22 cellular contexts compared by ENCODE assay signal in the genomic region with DNA sequence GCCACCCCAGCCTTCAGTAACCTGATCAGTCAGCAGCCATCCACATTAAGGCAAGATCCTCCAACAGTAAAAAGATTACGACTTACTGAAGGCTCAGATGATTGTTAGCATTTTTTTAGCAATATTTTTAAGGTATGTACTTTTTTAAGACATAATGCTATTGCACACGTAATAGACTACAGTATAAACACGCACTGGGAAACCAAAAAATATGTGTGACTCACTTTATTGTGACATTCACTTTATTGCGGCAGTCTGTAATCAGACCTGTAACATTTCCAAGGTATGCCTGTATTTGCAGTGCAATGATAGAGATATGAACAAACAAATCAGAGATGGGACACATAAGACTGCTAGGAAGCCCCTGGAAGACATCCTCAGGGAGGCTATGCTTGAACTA.
DNase-seq lines count a peak whose midpoint lies in the region; ATAC-seq, FAIRE-seq and TF ChIP-seq lines count a peak whose summit lies in the region.
"Had no signal": no experiment of that assay in that cellular context is flagged by ENCODE, and none has a peak within 500 bp of the region (broad histone marks: within the 10 kb centered on the region; RNA-seq: fewer than 3 reads in every experiment).

No MANE protein-coding gene starts in this region.

- no peaks in the 10 kb centered on the region for H3K27me3 ChIP-seq in Panc1 (ENCODE audit: control insufficient read depth, insufficient read depth, low read length)
- H3K27me3 ChIP-seq: cardiac muscle cell, esophagus muscularis mucosa, MG63, tibial artery had no signal

- CTCF ChIA-PET in Panc1 (lab: Charles Lee), result no interaction called here

- in situ Hi-C loops in Panc1 (cut with HindIII; ENCODE audit: low pct_unique_long_range_greater_than_20kb, low sequenced_read_pairs), result no loop called here

- H3K4me1 ChIP-seq in Panc1 (ENCODE audit: control insufficient read depth, insufficient read depth, low read length) (peaks cover 20% of the 10 kb centered on the region), kidney (ENCODE audit: control insufficient read depth in 1 of 2, insufficient read depth in 1 of 2, low read depth in 1 of 2, low read length in 2 of 2) (no peaks in the 10 kb centered on the region)
- H3K4me1 ChIP-seq: esophagus muscularis mucosa, tibial artery had no signal

- peak; percentile 17 for DNase-seq in NCI-H2029 treated with DMSO at 0.1 percent for 48 hours (lab: John Stamatoyannopoulos, UW)
- no peak for DNase-seq in NCI-H2029 (lab: John Stamatoyannopoulos, UW)
- peak; percentile 51 for DNase-seq in Panc1 (ENCODE audit: low read depth, low spot score)
- peak; percentile 36 for DNase-seq in epithelial cell of prostate (ENCODE audit: low read depth, low spot score)
- no peak for DNase-seq in NCI-H526 treated with DMSO at 0.1 percent for 48 hours (lab: John Stamatoyannopoulos, UW)
- no peak for DNase-seq in putamen (ENCODE audit: low spot score)
- no peak for DNase-seq in kidney
- no peak for DNase-seq in activated effector memory CD4-positive, alpha-beta T cell treated with Interleukin-2 at 50 U/mL for 16 hours
- DNase-seq: activated CD4-positive, alpha-beta T cell treated with anti-CD3 and anti-CD28 coated beads, Interleukin-2, amount 50 U/mL, for 1 hour; activated naive CD4-positive, alpha-beta T cell treated with anti-CD3 and anti-CD28 coated beads, Interleukin-2, amount 50 U/mL, for 16 hours; activated T-cell treated with anti-CD3 and anti-CD28 coated beads for 4 hours; CD8-positive, alpha-beta memory T cell; DMS79 treated with DMSO at 0.1 percent for 48 hours; hippocampal formation; MG63; midbrain; NCI-H2081 treated with DMSO at 0.1 percent for 48 hours; NCI-H748 treated with DMSO at 0.1 percent for 48 hours; tibial artery had no signal

- peak; percentile 79 for ATAC-seq in Panc1
- ATAC-seq: stimulated activated memory B cell treated with anti-CD40 and anti-IgM and Interleukin-4, amounts not matched to agents 10 μg/mL and 1 μg/mL and 100 μg/mL, for 72 hours had no signal

- BruUV-seq in Panc1 (replicated peaks; lab: Mats Ljungman, UMichigan), result no TSS peak

- FAIRE-seq in kidney (lab: Jason Lieb, UNC), result no peak

- H3K4me3 ChIP-seq in Panc1 (ENCODE audit: low read depth in 2 of 2, low read length in 2 of 2), result no peak overlapping the region
- no peak overlapping the region for H3K4me3 ChIP-seq in kidney (ENCODE audit: low read length in 2 of 2)
- H3K4me3 ChIP-seq: cardiac muscle cell, esophagus muscularis mucosa, MG63, tibial artery had no signal

- H3K27ac ChIP-seq in Panc1 (ENCODE audit: low read length) (no peak overlapping the region), epithelial cell of prostate (peak overlapping the region; percentile 17), kidney (ENCODE audit: low read depth in 2 of 2, low read length in 2 of 2) (no peak overlapping the region)
- H3K27ac ChIP-seq: cardiac muscle cell, esophagus muscularis mucosa, tibial artery had no signal

- intact Hi-C loops in Panc1 (cut with micrococcal nuclease; ENCODE audit: unreplicated experiment) (no loop called here), kidney (cut with DNase I) (no loop called here)

- no peak for TF ChIP-seq CTCF in Panc1 (IDR thresholded peaks at IDR 0.05)
- no peak for TF ChIP-seq CTCF in kidney (IDR thresholded peaks at IDR 0.05; ENCODE audit: borderline replicate concordance, extremely low read depth, insufficient read depth)

- no peaks in the 10 kb centered on the region for H3K36me3 ChIP-seq in Panc1 (ENCODE audit: control insufficient read depth, insufficient read depth, low read length)
- no peaks in the 10 kb centered on the region for H3K36me3 ChIP-seq in kidney (ENCODE audit: control insufficient read depth in 1 of 2, insufficient read depth in 2 of 2, low read length in 2 of 2)
- H3K36me3 ChIP-seq: cardiac muscle cell, esophagus muscularis mucosa, MG63, tibial artery had no signal

- POLR2A ChIA-PET in Panc1 (lab: Charles Lee), result no interaction called here

- no peaks in the 10 kb centered on the region for H3K9me3 ChIP-seq in Panc1 (ENCODE audit: control insufficient read depth, insufficient read depth, low read depth, low read length)
- H3K9me3 ChIP-seq in kidney (ENCODE audit: control insufficient read depth in 1 of 2, low read length in 2 of 2), result no peaks in the 10 kb centered on the region
- H3K9me3 ChIP-seq: esophagus muscularis mucosa, MG63, tibial artery had no signal

- H3K9ac ChIP-seq in kidney (ENCODE audit: low read length in 2 of 2), result no peak overlapping the region

Comparison
In these comparisons a context has a peak if more than half of its experiments do, and no peak if none do; other contexts are left out.
1. DNase-seq: peak in NCI-H2029 treated with DMSO at 0.1 percent for 48 hours (single experiment), Panc1 (single experiment) and epithelial cell of prostate (single experiment); none in NCI-H2029 (single experiment), NCI-H526 treated with DMSO at 0.1 percent for 48 hours (single experiment), putamen (single experiment), kidney (single experiment) and activated effector memory CD4-positive, alpha-beta T cell treated with Interleukin-2 at 50 U/mL for 16 hours (single experiment).